In genomic region chrX:4358577-4358976, GRCh38 we compare ENCODE assay signal across 27 cellular contexts.
DNase-seq lines count a peak whose midpoint lies in the region; ATAC-seq, FAIRE-seq and TF ChIP-seq lines count a peak whose summit lies in the region.
"Had no signal": no experiment of that assay in that cellular context is flagged by ENCODE, and none has a peak within 500 bp of the region (broad histone marks: within the 10 kb centered on the region; RNA-seq: fewer than 3 reads in every experiment).

No MANE protein-coding gene starts in this region.

- H4K20me1 ChIP-seq in HepG2 (ENCODE audit: insufficient read depth, low read length), result no peaks in the 10 kb centered on the region
- H4K20me1 ChIP-seq in astrocyte (ENCODE audit: insufficient read depth, low read length), result no peaks in the 10 kb centered on the region
- H4K20me1 ChIP-seq: BLaER1 had no signal

- H3K27me3 ChIP-seq in HepG2 (ENCODE audit: control insufficient read depth in 1 of 2, insufficient read depth in 2 of 2, low read length in 2 of 2) (no peaks in the 10 kb centered on the region), right lobe of liver (peaks cover 0 to 3% of the 10 kb centered on the region in 2 donors), astrocyte (ENCODE audit: insufficient read depth, low read length) (no peaks in the 10 kb centered on the region), left ventricle myocardium inferior (ENCODE audit: low read depth) (no peaks in the 10 kb centered on the region)
- H3K27me3 ChIP-seq: BE2C, BLaER1 had no signal

- 32% methylated on average over 3 of the region's 3 CpGs for WGBS in HepG2 (ENCODE audit: low lambda C conversion rate)
- WGBS in right lobe of liver (ENCODE audit: insufficient coverage, low coverage, low lambda C conversion rate, missing lambda C conversion rate), result 67% methylated on average over 3 of the region's 3 CpGs

- H3K4me3 ChIP-seq in HepG2 (replicated peaks in 1 of 3; ENCODE audit: insufficient read depth in 1 of 3, low read depth in 2 of 3, low read length in 3 of 3), result no peak overlapping the region
- no peak overlapping the region for H3K4me3 ChIP-seq in right lobe of liver
- H3K4me3 ChIP-seq in astrocyte (ENCODE audit: insufficient read depth, low read depth, low read length), result no peak overlapping the region
- no peak overlapping the region for H3K4me3 ChIP-seq in left ventricle myocardium inferior
- H3K4me3 ChIP-seq: BLaER1, GM12878 had no signal

- no peaks in the 10 kb centered on the region for H3K9me3 ChIP-seq in HepG2 (ENCODE audit: low read length)
- H3K9me3 ChIP-seq in right lobe of liver, result no peaks in the 10 kb centered on the region
- H3K9me3 ChIP-seq in astrocyte (ENCODE audit: insufficient read depth, low read depth, low read length), result no peaks in the 10 kb centered on the region
- no peaks in the 10 kb centered on the region for H3K9me3 ChIP-seq in left ventricle myocardium inferior (replicated peaks)
- H3K9me3 ChIP-seq: BE2C, BLaER1 had no signal

- TF ChIP-seq EP300 in HepG2 (IDR thresholded peaks at IDR 0.05; ENCODE audit: low read depth in 2 of 2, low read length in 2 of 2), result no peak
- TF ChIP-seq EP300 in HepG2 (CRISPR knock-in tag; IDR thresholded peaks at IDR 0.05; ENCODE audit: borderline replicate concordance), result no peak

- DNase-seq in HepG2 (ENCODE audit: low spot score) (no peak), right lobe of liver (no peak), astrocyte (ENCODE audit: low read depth) (no peak), NCI-H510A treated with DMSO at 0.1 percent for 48 hours (lab: John Stamatoyannopoulos, UW) (no peak), HuH-7 (ENCODE audit: low spot score) (no peak), left ventricle myocardium inferior (no peak)
- DNase-seq: ACHN; BE2C; C1 segment of cervical spinal cord; CD4-positive, alpha-beta memory T cell; CD4-positive, CD25-positive, alpha-beta regulatory T cell; CD8-positive, alpha-beta memory T cell; COR-L47; DMS 273 treated with DMSO at 0.1 percent for 48 hours; DMS153; DMS53; DMS79; DND-41; EL; GDM1 had no signal

- intact Hi-C loops in HepG2 (cut with micrococcal nuclease; ENCODE audit: unreplicated experiment), result no loop called here
- intact Hi-C loops in right lobe of liver (cut with DNase I), result no loop called here
- intact Hi-C loops in left ventricle myocardium inferior (cut with micrococcal nuclease), result no loop called here

- ATAC-seq in HepG2, result no peak
- no peak for ATAC-seq in right lobe of liver
- ATAC-seq: GM12878 had no signal

- H3K36me3 ChIP-seq in HepG2 (replicated peaks in 1 of 2; ENCODE audit: control insufficient read depth in 1 of 2, insufficient read depth in 2 of 2, low read length in 2 of 2) (no peaks in the 10 kb centered on the region), right lobe of liver (no peaks in the 10 kb centered on the region), astrocyte (ENCODE audit: insufficient read depth, low read length) (no peaks in the 10 kb centered on the region), left ventricle myocardium inferior (no peaks in the 10 kb centered on the region)
- H3K36me3 ChIP-seq: BE2C, BLaER1 had no signal

- H3K4me2 ChIP-seq in HepG2 (ENCODE audit: low read depth, low read length), result no peak overlapping the region
- no peak overlapping the region for H3K4me2 ChIP-seq in astrocyte (ENCODE audit: low read length)
- H3K4me2 ChIP-seq: BLaER1 had no signal

- TF ChIP-seq CTCF in HepG2 (CRISPR knock-in tag; IDR thresholded peaks at IDR 0.05) (no peak), right lobe of liver (IDR thresholded peaks at IDR 0.05) (no peak), astrocyte (IDR thresholded peaks at IDR 0.05; ENCODE audit: insufficient read depth, low read depth, low read length) (no peak), left ventricle myocardium inferior (IDR thresholded peaks at IDR 0.05; ENCODE audit: borderline replicate concordance) (no peak)

- in situ Hi-C loops in HepG2 (cut with HindIII; ENCODE audit: extremely low pct_ligation_motif_present, low pct_unique_long_range_greater_than_20kb), result no loop called here

- H2AFZ ChIP-seq in HepG2 (ENCODE audit: low read length), result no peak overlapping the region
- H2AFZ ChIP-seq in astrocyte (ENCODE audit: low read depth, low read length), result no peak overlapping the region

- no peaks in the 10 kb centered on the region for H3K4me1 Mint-ChIP-seq in astrocyte (ENCODE audit: low read depth, unreplicated experiment)
- H3K4me1 Mint-ChIP-seq: CD14-positive monocyte; CD4-positive, alpha-beta memory T cell; CD4-positive, CD25-positive, alpha-beta regulatory T cell; CD8-positive, alpha-beta memory T cell had no signal

- no peak for TF ChIP-seq RAD21 in HepG2 (CRISPR knock-in tag; IDR thresholded peaks at IDR 0.05)

- no peaks in the 10 kb centered on the region for H3K79me2 ChIP-seq in HepG2 (ENCODE audit: insufficient read depth, low read length)
- no peaks in the 10 kb centered on the region for H3K79me2 ChIP-seq in astrocyte (ENCODE audit: insufficient read depth, low read length)

- H3K4me1 ChIP-seq in HepG2 (ENCODE audit: insufficient read depth, low read length) (no peaks in the 10 kb centered on the region), right lobe of liver (no peaks in the 10 kb centered on the region), astrocyte (ENCODE audit: insufficient read depth, low read length) (no peaks in the 10 kb centered on the region), left ventricle myocardium inferior (no peaks in the 10 kb centered on the region)
- H3K4me1 ChIP-seq: BE2C, BLaER1 had no signal

- H3K9ac ChIP-seq in HepG2 (ENCODE audit: insufficient read depth, low read depth, low read length) (no peak overlapping the region), astrocyte (ENCODE audit: low read length) (no peak overlapping the region)
- H3K9ac ChIP-seq: BLaER1 had no signal

- no peak overlapping the region for H3K4me3 Mint-ChIP-seq in astrocyte (ENCODE audit: unreplicated experiment)
- H3K4me3 Mint-ChIP-seq: CD14-positive monocyte; CD4-positive, alpha-beta memory T cell; CD4-positive, CD25-positive, alpha-beta regulatory T cell; CD8-positive, alpha-beta memory T cell had no signal

- H3K9me3 Mint-ChIP-seq in astrocyte (ENCODE audit: unreplicated experiment), result no peaks in the 10 kb centered on the region

- H3K27ac ChIP-seq in HepG2 (ENCODE audit: extremely low read length, insufficient read depth, low read length), result no peak overlapping the region
- no peak overlapping the region for H3K27ac ChIP-seq in right lobe of liver
- H3K27ac ChIP-seq in astrocyte (ENCODE audit: low read depth, low read length), result no peak overlapping the region
- no peak overlapping the region for H3K27ac ChIP-seq in left ventricle myocardium inferior (replicated peaks)
- H3K27ac ChIP-seq: 22Rv1, BLaER1 had no signal

- TF ChIP-seq POLR2A in HepG2 (IDR thresholded peaks at IDR 0.05; ENCODE audit: insufficient read depth in 1 of 2, low read depth in 2 of 2, low read length in 2 of 2), result no peak
- TF ChIP-seq POLR2A in right lobe of liver (IDR thresholded peaks at IDR 0.05), result no peak

- FAIRE-seq in HepG2 (lab: Jason Lieb, UNC) (no peak), astrocyte (lab: Jason Lieb, UNC) (peak; percentile 32), colon (lab: Jason Lieb, UNC) (peak; percentile 43)
- FAIRE-seq: GM12878, GM12892, GM18507 had no signal

- peaks cover 5% of the 10 kb centered on the region for H3K27me3 Mint-ChIP-seq in astrocyte (ENCODE audit: low read depth, unreplicated experiment)
- H3K27me3 Mint-ChIP-seq: CD4-positive, alpha-beta memory T cell; CD4-positive, CD25-positive, alpha-beta regulatory T cell; CD8-positive, alpha-beta memory T cell had no signal

- POLR2A ChIA-PET in HepG2 (lab: Yijun Ruan, JAX), result no interaction called here

- CTCF ChIA-PET in HepG2 (lab: Yijun Ruan, JAX; ENCODE audit: low intra/inter-chr PET ratio, low total read pairs), result no interaction called here

- no peak overlapping the region for H3K27ac Mint-ChIP-seq in astrocyte (ENCODE audit: unreplicated experiment)
- H3K27ac Mint-ChIP-seq: CD14-positive monocyte; CD4-positive, alpha-beta memory T cell; CD4-positive, CD25-positive, alpha-beta regulatory T cell; CD8-positive, alpha-beta memory T cell had no signal

- H3K36me3 Mint-ChIP-seq in astrocyte (ENCODE audit: low read depth, unreplicated experiment), result no peaks in the 10 kb centered on the region
- H3K36me3 Mint-ChIP-seq: CD14-positive monocyte; CD4-positive, alpha-beta memory T cell; CD4-positive, CD25-positive, alpha-beta regulatory T cell; CD8-positive, alpha-beta memory T cell had no signal

- no TSS peak for BruUV-seq in HepG2 (replicated peaks; lab: Mats Ljungman, UMichigan)

TF ChIP-seq in HepG2, 621 proteins besides CTCF, POLR2A, EP300 and RAD21:
- TF ChIP-seq ATRX (CRISPR knock-in tag; IDR thresholded peaks at IDR 0.05; ENCODE audit: borderline replicate concordance) (no peak), MAFK (conservative IDR thresholded peaks at IDR 0.05 in 1 of 2, IDR thresholded peaks at IDR 0.05 in 1 of 2; ENCODE audit: low read length in 2 of 2) (peak; percentile 39 to 72; a peak in 3 of 4 replicates), RORA (CRISPR knock-in tag; IDR thresholded peaks at IDR 0.05) (no peak), MAFF (IDR thresholded peaks at IDR 0.05; ENCODE audit: low read depth, low read length) (peak; percentile 70), ZSCAN31 (CRISPR knock-in tag; IDR thresholded peaks at IDR 0.05; ENCODE audit: low read depth) (no peak)
- TF ChIP-seq, protein P1, sequence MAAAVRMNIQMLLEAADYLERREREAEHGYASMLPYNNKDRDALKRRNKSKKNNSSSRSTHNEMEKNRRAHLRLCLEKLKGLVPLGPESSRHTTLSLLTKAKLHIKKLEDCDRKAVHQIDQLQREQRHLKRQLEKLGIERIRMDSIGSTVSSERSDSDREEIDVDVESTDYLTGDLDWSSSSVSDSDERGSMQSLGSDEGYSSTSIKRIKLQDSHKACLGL (CRISPR knock-in tag; IDR thresholded peaks at IDR 0.05), result no peak
